In the genomic region with DNA sequence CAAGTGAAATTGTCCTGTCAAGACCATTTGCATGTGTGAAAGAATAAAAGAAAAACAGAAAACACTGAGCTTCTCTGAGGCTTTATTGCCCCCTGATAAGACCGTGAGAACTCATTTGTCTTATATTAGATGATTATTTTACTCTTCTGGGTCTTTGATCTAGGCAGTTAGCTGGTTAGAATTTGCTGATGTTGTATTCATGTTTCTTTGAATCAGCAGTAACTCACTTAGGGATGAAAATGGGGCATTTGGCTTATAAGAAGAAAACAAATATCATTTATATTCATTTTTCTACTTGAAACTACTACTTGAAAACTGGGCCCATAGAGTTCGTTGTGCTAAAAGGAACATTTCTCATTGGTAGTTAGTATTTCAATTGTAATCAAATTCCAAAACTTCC, we compare ENCODE assay signal across 34 cellular contexts.
"Had no signal": no experiment of that assay in that cellular context is flagged by ENCODE, and none has a peak within 500 bp of the region (broad histone marks: within the 10 kb centered on the region; RNA-seq: fewer than 3 reads in every experiment).

No MANE protein-coding gene starts in this region.

- FAIRE-seq: astrocyte, bronchial epithelial cell had no signal

- ATAC-seq: activated naive CD4-positive, alpha-beta T cell treated with anti-CD3 and anti-CD28 coated beads, Interleukin-2, amount 50 U/mL, for 72 hours; activated naive CD8-positive, alpha-beta T cell treated with anti-CD3 and anti-CD28 coated beads, Interleukin-2, amount 50 U/mL, for 24 hours; activated T-cell treated with anti-CD3 and anti-CD28 coated beads, Interleukin-2, amount 50 U/mL, for 4 hours; activated T-cell treated with anti-CD3 and anti-CD28 coated beads, Interleukin-2, amount 50 U/mL, for 72 hours; activated T-helper 17 cell treated with anti-CD3 and anti-CD28 coated beads, Interleukin-2, amount 50 U/mL, for 72 hours; body of pancreas had no signal

- H3K4me1 ChIP-seq: adrenal gland, ascending aorta, body of pancreas, breast epithelium had no signal

- H3K9me3 ChIP-seq: adrenal gland, ascending aorta, body of pancreas, breast epithelium had no signal

- H3K27ac ChIP-seq: adrenal gland, ascending aorta, body of pancreas, brain microvascular endothelial cell, breast epithelium, cardiac muscle cell had no signal

- H3K4me3 ChIP-seq: adrenal gland, ascending aorta, body of pancreas, breast epithelium, cardiac muscle cell had no signal

- DNase-seq: activated effector memory CD4-positive, alpha-beta T cell treated with anti-CD3 and anti-CD28 coated beads, Interleukin-2, amount 50 U/mL, for 16 hours; activated effector memory CD4-positive, alpha-beta T cell treated with Interleukin-2 at 50 U/mL for 16 hours; activated gamma-delta T cell; activated gamma-delta T cell treated with Interleukin-2 at 50 U/mL for 16 hours; activated naive CD4-positive, alpha-beta T cell; activated naive CD4-positive, alpha-beta T cell treated with anti-CD3 and anti-CD28 coated beads for 36 hours; activated naive CD4-positive, alpha-beta T cell treated with anti-CD3 and anti-CD28 coated beads, Interleukin-2, amount 10 ng/mL, durations not matched to agents 7 days and 5 days; activated naive CD4-positive, alpha-beta T cell treated with anti-CD3 and anti-CD28 coated beads, Interleukin-2, amount 50 U/mL, for 16 hours; activated naive CD4-positive, alpha-beta T cell treated with Interleukin-2 at 50 U/mL for 16 hours; activated naive CD8-positive, alpha-beta T cell treated with anti-CD3 and anti-CD28 coated beads for 36 hours; activated naive CD8-positive, alpha-beta T cell treated with anti-CD3 and anti-CD28 coated beads, Interleukin-2, amount 10 ng/mL, durations not matched to agents 7 days and 5 days; activated naive CD8-positive, alpha-beta T cell treated with anti-CD3 and anti-CD28 coated beads, Interleukin-2, amount 50 U/mL, for 24 hours; activated T-cell treated with anti-CD3 and anti-CD28 coated beads, Interleukin-2, amount 50 U/mL, for 1 hour; activated T-cell treated with anti-CD3 and anti-CD28 coated beads, Interleukin-2, amount 50 U/mL, for 24 hours; activated T-cell treated with anti-CD3 and anti-CD28 coated beads, Interleukin-2, amount 50 U/mL, for 4 hours; activated T-cell treated with anti-CD3 and anti-CD28 coated beads, Interleukin-2, amount 50 U/mL, for 48 hours; activated T-cell treated with anti-CD3 and anti-CD28 coated beads, Interleukin-2, amount 50 U/mL, for 72 hours; adrenal gland; amniotic stem cell; amygdala; anterior cingulate cortex; aorta; body of pancreas; brain microvascular endothelial cell; caudate nucleus; central memory CD4-positive, alpha-beta T cell; cerebellar nuclear complex had no signal

- H3K36me3 ChIP-seq: adrenal gland, ascending aorta, brain microvascular endothelial cell, breast epithelium, cardiac muscle cell had no signal

- H3K27me3 ChIP-seq: adrenal gland, ascending aorta, body of pancreas, brain microvascular endothelial cell, breast epithelium, cardiac muscle cell had no signal
